8 cellular contexts compared by ENCODE assay signal in genomic region chr1:154405762-154406571, GRCh38. TPM values are rescaled to one million over a fixed set of nuclear protein-coding genes. Genes with fewer than 3 reads are reported as not detected.
DNase-seq lines count a peak whose midpoint lies in the region; ATAC-seq and TF ChIP-seq lines count a peak whose summit lies in the region.

No MANE protein-coding gene starts in this region.

- peaks cover 32% of the 10 kb centered on the region for H3K4me1 ChIP-seq in mucosa of stomach (ENCODE audit: control insufficient read depth, insufficient read depth, low read length)

- H3K9ac ChIP-seq in mucosa of stomach (ENCODE audit: low read length), result peak overlapping the region; percentile 84

- H3K9me3 ChIP-seq in mucosa of stomach (ENCODE audit: control insufficient read depth, low read length), result no peaks in the 10 kb centered on the region

- no peaks in the 10 kb centered on the region for H3K36me3 Mint-ChIP-seq in activated CD8-positive, alpha-beta T cell treated with anti-CD3 and anti-CD28 coated beads, Interleukin-2, amount 10 ng/mL, durations not matched to agents 7 days and 5 days (ENCODE audit: low read depth)
- H3K36me3 Mint-ChIP-seq in stimulated activated naive CD8-positive, alpha-beta T cell treated with anti-CD3 and anti-CD28 coated beads, Interleukin-15, Interleukin-2, amounts not matched to agents 100 ng/mL and 50 ng/mL, for 24 hours (ENCODE audit: low read depth), result no peaks in the 10 kb centered on the region

- TF ChIP-seq CTCF in epithelial cell of proximal tubule (conservative IDR thresholded peaks at IDR 0.05; ENCODE audit: low read depth, low read length), result peak; percentile 53

- DNase-seq in Ammon's horn (ENCODE audit: low spot score) (peak; percentile 74), MV-4-11 (lab: John Stamatoyannopoulos, UW) (peak; percentile 70), epithelial cell of proximal tubule (ENCODE audit: low read depth) (no peak)
- DNase-seq in activated CD8-positive, alpha-beta T cell treated with anti-CD3 and anti-CD28 coated beads, Interleukin-2, amount 10 ng/mL, durations not matched to agents 7 days and 5 days, result peak; percentile 46

- no peaks in the 10 kb centered on the region for H3K27me3 ChIP-seq in mucosa of stomach (ENCODE audit: control insufficient read depth, insufficient read depth, low read length)

- peak overlapping the region; percentile 96 for H3K4me3 ChIP-seq in epithelial cell of proximal tubule (ENCODE audit: low read depth, low read length)
- H3K4me3 ChIP-seq in mucosa of stomach (ENCODE audit: low read length), result peak overlapping the region; percentile 88

- POLR2A ChIA-PET in activated CD8-positive, alpha-beta T cell treated with anti-CD3 and anti-CD28 coated beads, Interleukin-2, amount 10 ng/mL, durations not matched to agents 7 days and 5 days (lab: Charles Lee), result no interaction called here

- peak overlapping the region; percentile 57 for H3K4me3 Mint-ChIP-seq in activated CD8-positive, alpha-beta T cell treated with anti-CD3 and anti-CD28 coated beads, Interleukin-2, amount 10 ng/mL, durations not matched to agents 7 days and 5 days
- peak overlapping the region; percentile 82 for H3K4me3 Mint-ChIP-seq in stimulated activated naive CD8-positive, alpha-beta T cell treated with anti-CD3 and anti-CD28 coated beads, Interleukin-15, Interleukin-2, amounts not matched to agents 100 ng/mL and 50 ng/mL, for 24 hours

- H3K4me1 Mint-ChIP-seq in activated CD8-positive, alpha-beta T cell treated with anti-CD3 and anti-CD28 coated beads, Interleukin-2, amount 10 ng/mL, durations not matched to agents 7 days and 5 days (ENCODE audit: low read depth), result peaks cover 73% of the 10 kb centered on the region
- peaks cover 83% of the 10 kb centered on the region for H3K4me1 Mint-ChIP-seq in stimulated activated naive CD8-positive, alpha-beta T cell treated with anti-CD3 and anti-CD28 coated beads, Interleukin-15, Interleukin-2, amounts not matched to agents 100 ng/mL and 50 ng/mL, for 24 hours (ENCODE audit: low read depth)

- CTCF ChIA-PET in activated CD8-positive, alpha-beta T cell treated with anti-CD3 and anti-CD28 coated beads, Interleukin-2, amount 10 ng/mL, durations not matched to agents 7 days and 5 days (lab: Charles Lee), result interaction anchor here (0.7 to 3.8 kb wide), 7 partner anchors 12 to 91 kb away, joined by 3 to 21 read pairs (median 4); no protein-coding TSS in a partner anchor

- peaks cover 30% of the 10 kb centered on the region for H3K27me3 Mint-ChIP-seq in activated CD8-positive, alpha-beta T cell treated with anti-CD3 and anti-CD28 coated beads, Interleukin-2, amount 10 ng/mL, durations not matched to agents 7 days and 5 days (ENCODE audit: low read depth)
- no peaks in the 10 kb centered on the region for H3K27me3 Mint-ChIP-seq in stimulated activated naive CD8-positive, alpha-beta T cell treated with anti-CD3 and anti-CD28 coated beads, Interleukin-15, Interleukin-2, amounts not matched to agents 100 ng/mL and 50 ng/mL, for 24 hours

- ATAC-seq in GM18907 (IDR thresholded peaks at IDR 0.05; ENCODE audit: unreplicated experiment) (peak; percentile 11), HG03175 (IDR thresholded peaks at IDR 0.05; ENCODE audit: unreplicated experiment) (no peak)
- ATAC-seq in activated CD8-positive, alpha-beta T cell treated with anti-CD3 and anti-CD28 coated beads, Interleukin-2, amount 10 ng/mL, durations not matched to agents 7 days and 5 days, result peak; percentile 23

- H3K27ac Mint-ChIP-seq in activated CD8-positive, alpha-beta T cell treated with anti-CD3 and anti-CD28 coated beads, Interleukin-2, amount 10 ng/mL, durations not matched to agents 7 days and 5 days, result no peak overlapping the region
- peak overlapping the region; percentile 90 for H3K27ac Mint-ChIP-seq in stimulated activated naive CD8-positive, alpha-beta T cell treated with anti-CD3 and anti-CD28 coated beads, Interleukin-15, Interleukin-2, amounts not matched to agents 100 ng/mL and 50 ng/mL, for 24 hours

- H3K36me3 ChIP-seq in mucosa of stomach (ENCODE audit: control insufficient read depth, insufficient read depth, low read length), result no peaks in the 10 kb centered on the region

- no peaks in the 10 kb centered on the region for H3K9me3 Mint-ChIP-seq in activated CD8-positive, alpha-beta T cell treated with anti-CD3 and anti-CD28 coated beads, Interleukin-2, amount 10 ng/mL, durations not matched to agents 7 days and 5 days (ENCODE audit: insufficient read depth)
- H3K9me3 Mint-ChIP-seq in stimulated activated naive CD8-positive, alpha-beta T cell treated with anti-CD3 and anti-CD28 coated beads, Interleukin-15, Interleukin-2, amounts not matched to agents 100 ng/mL and 50 ng/mL, for 24 hours, result no peaks in the 10 kb centered on the region

RNA-seq across cellular contexts. Expression of gene IL6R, which starts 0.8 kb away (rescaled TPM):
- total RNA-seq in activated CD8-positive, alpha-beta T cell treated with anti-CD3 and anti-CD28 coated beads, Interleukin-2, amount 10 ng/mL, durations not matched to agents 7 days and 5 days, result under 1 TPM; 0.16 to 0.53 TPM
- 9.5 and 14.5 TPM in 2 replicates for total RNA-seq in epithelial cell of proximal tubule
